ENCODE assay signal across 1 cellular context in genomic region chr14:99576761-99577705, GRCh38.
A peak's percentile ranks its signal among the peaks of the same experiment; 100 is the strongest.
TF ChIP-seq lines count a peak whose summit lies in the region.

No MANE protein-coding gene starts in this region.

TF ChIP-seq in H1, 55 proteins besides CTCF, POLR2A, EP300 and RAD21:
- no peak for TF ChIP-seq SAP30 (IDR thresholded peaks at IDR 0.05; ENCODE audit: insufficient read depth, insufficient replicate concordance, low read length)
- TF ChIP-seq EGR1 (IDR thresholded peaks at IDR 0.05; ENCODE audit: borderline replicate concordance, low read depth, low read length), result no peak
- TF ChIP-seq CHD7 (IDR thresholded peaks at IDR 0.05; ENCODE audit: insufficient replicate concordance, low read length), result no peak
- TF ChIP-seq TEAD4 (IDR thresholded peaks at IDR 0.05; ENCODE audit: low read depth, low read length), result no peak
- peak; percentile 83; the same call in 1 of the 2 replicates for TF ChIP-seq KDM1A (IDR thresholded peaks at IDR 0.05; ENCODE audit: borderline replicate concordance, low read length)
